1 cellular context compared by ENCODE assay signal in the genomic region with DNA sequence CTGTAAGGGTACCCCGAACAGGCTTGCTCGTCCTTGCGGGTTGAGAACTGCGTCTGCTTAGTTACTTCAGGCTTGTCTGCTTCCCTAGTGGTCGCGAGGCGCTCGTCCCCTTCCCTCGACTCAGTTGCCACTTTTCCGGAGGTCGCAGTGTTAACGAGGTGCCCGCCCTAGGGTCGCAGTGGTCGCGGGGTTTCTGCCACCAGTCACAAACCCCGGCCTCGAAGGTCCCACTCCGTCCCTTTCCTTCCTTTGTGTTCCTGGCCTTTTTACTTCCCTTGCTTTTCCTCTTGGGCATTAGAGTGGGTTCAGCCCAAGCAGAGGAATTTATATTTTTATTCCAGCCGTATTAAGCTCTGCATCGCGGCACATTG.
TF ChIP-seq lines count a peak whose summit lies in the region.

No MANE protein-coding gene starts in this region.

TF ChIP-seq in HepG2, 621 proteins besides CTCF, POLR2A, EP300 and RAD21 (continued from another document and continues in another):
- TF ChIP-seq, protein P1, sequence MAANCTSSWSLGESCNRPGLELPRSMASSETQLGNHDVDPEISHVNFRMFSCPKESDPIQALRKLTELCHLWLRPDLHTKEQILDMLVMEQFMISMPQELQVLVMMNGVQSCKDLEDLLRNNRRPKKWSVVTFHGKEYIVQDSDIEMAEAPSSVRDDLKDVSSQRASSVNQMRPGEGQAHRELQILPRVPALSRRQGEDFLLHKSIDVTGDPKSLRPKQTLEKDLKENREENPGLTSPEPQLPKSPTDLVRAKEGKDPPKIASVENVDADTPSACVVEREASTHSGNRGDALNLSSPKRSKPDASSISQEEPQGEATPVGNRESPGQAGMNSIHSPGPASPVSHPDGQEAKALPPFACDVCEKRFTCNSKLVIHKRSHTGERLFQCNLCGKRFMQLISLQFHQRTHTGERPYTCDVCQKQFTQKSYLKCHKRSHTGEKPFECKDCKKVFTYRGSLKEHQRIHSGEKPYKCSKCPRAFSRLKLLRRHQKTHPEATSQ (CRISPR knock-in tag; IDR thresholded peaks at IDR 0.05; ENCODE audit: borderline replicate concordance) = no peak
- TF ChIP-seq, protein P2, sequence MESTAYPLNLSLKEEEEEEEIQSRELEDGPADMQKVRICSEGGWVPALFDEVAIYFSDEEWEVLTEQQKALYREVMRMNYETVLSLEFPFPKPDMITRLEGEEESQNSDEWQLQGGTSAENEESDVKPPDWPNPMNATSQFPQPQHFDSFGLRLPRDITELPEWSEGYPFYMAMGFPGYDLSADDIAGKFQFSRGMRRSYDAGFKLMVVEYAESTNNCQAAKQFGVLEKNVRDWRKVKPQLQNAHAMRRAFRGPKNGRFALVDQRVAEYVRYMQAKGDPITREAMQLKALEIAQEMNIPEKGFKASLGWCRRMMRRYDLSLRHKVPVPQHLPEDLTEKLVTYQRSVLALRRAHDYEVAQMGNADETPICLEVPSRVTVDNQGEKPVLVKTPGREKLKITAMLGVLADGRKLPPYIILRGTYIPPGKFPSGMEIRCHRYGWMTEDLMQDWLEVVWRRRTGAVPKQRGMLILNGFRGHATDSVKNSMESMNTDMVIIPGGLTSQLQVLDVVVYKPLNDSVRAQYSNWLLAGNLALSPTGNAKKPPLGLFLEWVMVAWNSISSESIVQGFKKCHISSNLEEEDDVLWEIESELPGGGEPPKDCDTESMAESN (CRISPR knock-in tag; conservative IDR thresholded peaks at IDR 0.05) = peak; percentile 10; the same call in 1 of the 2 replicates
- TF ChIP-seq ZNF160 (CRISPR knock-in tag; IDR thresholded peaks at IDR 0.05) (no peak), ZNF263 (CRISPR knock-in tag; IDR thresholded peaks at IDR 0.05) (no peak), ZNF180 (CRISPR knock-in tag; IDR thresholded peaks at IDR 0.05; ENCODE audit: borderline replicate concordance, low read depth) (no peak), SRSF4 (IDR thresholded peaks at IDR 0.05; ENCODE audit: low read depth, low read length, poor library complexity, severe bottlenecking) (no peak), ARNTL (CRISPR knock-in tag; IDR thresholded peaks at IDR 0.05) (no peak), ARID2 (CRISPR knock-in tag; IDR thresholded peaks at IDR 0.05; ENCODE audit: borderline replicate concordance) (no peak), ZNF839 (CRISPR knock-in tag; IDR thresholded peaks at IDR 0.05; ENCODE audit: borderline replicate concordance) (peak; percentile 8; the same call in 1 of the 2 replicates), HOXA5 (CRISPR knock-in tag; IDR thresholded peaks at IDR 0.05) (no peak), ZNF230 (CRISPR knock-in tag; IDR thresholded peaks at IDR 0.05) (no peak), NAIF1 (CRISPR knock-in tag; IDR thresholded peaks at IDR 0.05; ENCODE audit: borderline replicate concordance) (no peak), ZNF256 (CRISPR knock-in tag; conservative IDR thresholded peaks at IDR 0.05) (no peak), RBM39 (IDR thresholded peaks at IDR 0.05; ENCODE audit: low read depth, low read length, poor library complexity, severe bottlenecking) (no peak), CHD2 (IDR thresholded peaks at IDR 0.05; ENCODE audit: low read depth, low read length) (no peak), CCAR2 (optimal IDR thresholded peaks at IDR 0.05; ENCODE audit: low read depth, low read length) (no peak), ZNF619 (CRISPR knock-in tag; IDR thresholded peaks at IDR 0.05) (peak; percentile 45; the same call in 1 of the 2 replicates), MIER3 (CRISPR knock-in tag; IDR thresholded peaks at IDR 0.05; ENCODE audit: borderline replicate concordance) (no peak), MXD4 (CRISPR knock-in tag; IDR thresholded peaks at IDR 0.05) (0 out of 2 replicates have a peak, but pooled peaks have one; percentile 15), ZNF616 (CRISPR knock-in tag; IDR thresholded peaks at IDR 0.05; ENCODE audit: low read depth) (no peak), ZNF546 (CRISPR knock-in tag; conservative IDR thresholded peaks at IDR 0.05) (no peak), SMARCC2 (IDR thresholded peaks at IDR 0.05) (no peak), KMT2B (CRISPR knock-in tag; IDR thresholded peaks at IDR 0.05) (no peak; the same call in 1 of the 2 replicates), POLR2G (IDR thresholded peaks at IDR 0.05; ENCODE audit: low read depth, low read length) (no peak), SMC3 (IDR thresholded peaks at IDR 0.05; ENCODE audit: low read length) (no peak), HDAC6 (IDR thresholded peaks at IDR 0.05; ENCODE audit: low read depth, low read length) (no peak)
- TF ChIP-seq, protein P3, sequence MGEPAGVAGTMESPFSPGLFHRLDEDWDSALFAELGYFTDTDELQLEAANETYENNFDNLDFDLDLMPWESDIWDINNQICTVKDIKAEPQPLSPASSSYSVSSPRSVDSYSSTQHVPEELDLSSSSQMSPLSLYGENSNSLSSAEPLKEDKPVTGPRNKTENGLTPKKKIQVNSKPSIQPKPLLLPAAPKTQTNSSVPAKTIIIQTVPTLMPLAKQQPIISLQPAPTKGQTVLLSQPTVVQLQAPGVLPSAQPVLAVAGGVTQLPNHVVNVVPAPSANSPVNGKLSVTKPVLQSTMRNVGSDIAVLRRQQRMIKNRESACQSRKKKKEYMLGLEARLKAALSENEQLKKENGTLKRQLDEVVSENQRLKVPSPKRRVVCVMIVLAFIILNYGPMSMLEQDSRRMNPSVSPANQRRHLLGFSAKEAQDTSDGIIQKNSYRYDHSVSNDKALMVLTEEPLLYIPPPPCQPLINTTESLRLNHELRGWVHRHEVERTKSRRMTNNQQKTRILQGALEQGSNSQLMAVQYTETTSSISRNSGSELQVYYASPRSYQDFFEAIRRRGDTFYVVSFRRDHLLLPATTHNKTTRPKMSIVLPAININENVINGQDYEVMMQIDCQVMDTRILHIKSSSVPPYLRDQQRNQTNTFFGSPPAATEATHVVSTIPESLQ (CRISPR knock-in tag; conservative IDR thresholded peaks at IDR 0.05) = no peak
- TF ChIP-seq, protein P4, sequence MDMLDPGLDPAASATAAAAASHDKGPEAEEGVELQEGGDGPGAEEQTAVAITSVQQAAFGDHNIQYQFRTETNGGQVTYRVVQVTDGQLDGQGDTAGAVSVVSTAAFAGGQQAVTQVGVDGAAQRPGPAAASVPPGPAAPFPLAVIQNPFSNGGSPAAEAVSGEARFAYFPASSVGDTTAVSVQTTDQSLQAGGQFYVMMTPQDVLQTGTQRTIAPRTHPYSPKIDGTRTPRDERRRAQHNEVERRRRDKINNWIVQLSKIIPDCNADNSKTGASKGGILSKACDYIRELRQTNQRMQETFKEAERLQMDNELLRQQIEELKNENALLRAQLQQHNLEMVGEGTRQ (IDR thresholded peaks at IDR 0.05; ENCODE audit: low read depth, low read length) = 0 out of 2 replicates have a peak, but pooled peaks have one; percentile 14
- TF ChIP-seq, protein P4 (CRISPR knock-in tag; IDR thresholded peaks at IDR 0.05; ENCODE audit: borderline replicate concordance) = no peak
- TF ChIP-seq, protein P5, sequence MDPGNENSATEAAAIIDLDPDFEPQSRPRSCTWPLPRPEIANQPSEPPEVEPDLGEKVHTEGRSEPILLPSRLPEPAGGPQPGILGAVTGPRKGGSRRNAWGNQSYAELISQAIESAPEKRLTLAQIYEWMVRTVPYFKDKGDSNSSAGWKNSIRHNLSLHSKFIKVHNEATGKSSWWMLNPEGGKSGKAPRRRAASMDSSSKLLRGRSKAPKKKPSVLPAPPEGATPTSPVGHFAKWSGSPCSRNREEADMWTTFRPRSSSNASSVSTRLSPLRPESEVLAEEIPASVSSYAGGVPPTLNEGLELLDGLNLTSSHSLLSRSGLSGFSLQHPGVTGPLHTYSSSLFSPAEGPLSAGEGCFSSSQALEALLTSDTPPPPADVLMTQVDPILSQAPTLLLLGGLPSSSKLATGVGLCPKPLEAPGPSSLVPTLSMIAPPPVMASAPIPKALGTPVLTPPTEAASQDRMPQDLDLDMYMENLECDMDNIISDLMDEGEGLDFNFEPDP (CRISPR knock-in tag; conservative IDR thresholded peaks at IDR 0.05) = no peak
- TF ChIP-seq, protein P6, sequence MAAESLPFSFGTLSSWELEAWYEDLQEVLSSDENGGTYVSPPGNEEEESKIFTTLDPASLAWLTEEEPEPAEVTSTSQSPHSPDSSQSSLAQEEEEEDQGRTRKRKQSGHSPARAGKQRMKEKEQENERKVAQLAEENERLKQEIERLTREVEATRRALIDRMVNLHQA (CRISPR knock-in tag; IDR thresholded peaks at IDR 0.05) = no peak
- TF ChIP-seq, protein P7, sequence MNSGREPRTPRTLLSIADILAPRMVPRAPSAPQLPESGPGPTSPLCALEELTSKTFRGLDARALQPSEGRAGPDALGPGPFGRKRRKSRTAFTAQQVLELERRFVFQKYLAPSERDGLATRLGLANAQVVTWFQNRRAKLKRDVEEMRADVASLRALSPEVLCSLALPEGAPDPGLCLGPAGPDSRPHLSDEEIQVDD (CRISPR knock-in tag; IDR thresholded peaks at IDR 0.05; ENCODE audit: borderline replicate concordance) = peak; percentile 1; the same call in 1 of the 2 replicates
- TF ChIP-seq, protein P8, sequence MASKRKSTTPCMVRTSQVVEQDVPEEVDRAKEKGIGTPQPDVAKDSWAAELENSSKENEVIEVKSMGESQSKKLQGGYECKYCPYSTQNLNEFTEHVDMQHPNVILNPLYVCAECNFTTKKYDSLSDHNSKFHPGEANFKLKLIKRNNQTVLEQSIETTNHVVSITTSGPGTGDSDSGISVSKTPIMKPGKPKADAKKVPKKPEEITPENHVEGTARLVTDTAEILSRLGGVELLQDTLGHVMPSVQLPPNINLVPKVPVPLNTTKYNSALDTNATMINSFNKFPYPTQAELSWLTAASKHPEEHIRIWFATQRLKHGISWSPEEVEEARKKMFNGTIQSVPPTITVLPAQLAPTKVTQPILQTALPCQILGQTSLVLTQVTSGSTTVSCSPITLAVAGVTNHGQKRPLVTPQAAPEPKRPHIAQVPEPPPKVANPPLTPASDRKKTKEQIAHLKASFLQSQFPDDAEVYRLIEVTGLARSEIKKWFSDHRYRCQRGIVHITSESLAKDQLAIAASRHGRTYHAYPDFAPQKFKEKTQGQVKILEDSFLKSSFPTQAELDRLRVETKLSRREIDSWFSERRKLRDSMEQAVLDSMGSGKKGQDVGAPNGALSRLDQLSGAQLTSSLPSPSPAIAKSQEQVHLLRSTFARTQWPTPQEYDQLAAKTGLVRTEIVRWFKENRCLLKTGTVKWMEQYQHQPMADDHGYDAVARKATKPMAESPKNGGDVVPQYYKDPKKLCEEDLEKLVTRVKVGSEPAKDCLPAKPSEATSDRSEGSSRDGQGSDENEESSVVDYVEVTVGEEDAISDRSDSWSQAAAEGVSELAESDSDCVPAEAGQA (IDR thresholded peaks at IDR 0.05; ENCODE audit: low read depth) = no peak
- TF ChIP-seq, protein P8 (CRISPR knock-in tag; IDR thresholded peaks at IDR 0.05; ENCODE audit: borderline replicate concordance) = no peak
- TF ChIP-seq, protein P9, sequence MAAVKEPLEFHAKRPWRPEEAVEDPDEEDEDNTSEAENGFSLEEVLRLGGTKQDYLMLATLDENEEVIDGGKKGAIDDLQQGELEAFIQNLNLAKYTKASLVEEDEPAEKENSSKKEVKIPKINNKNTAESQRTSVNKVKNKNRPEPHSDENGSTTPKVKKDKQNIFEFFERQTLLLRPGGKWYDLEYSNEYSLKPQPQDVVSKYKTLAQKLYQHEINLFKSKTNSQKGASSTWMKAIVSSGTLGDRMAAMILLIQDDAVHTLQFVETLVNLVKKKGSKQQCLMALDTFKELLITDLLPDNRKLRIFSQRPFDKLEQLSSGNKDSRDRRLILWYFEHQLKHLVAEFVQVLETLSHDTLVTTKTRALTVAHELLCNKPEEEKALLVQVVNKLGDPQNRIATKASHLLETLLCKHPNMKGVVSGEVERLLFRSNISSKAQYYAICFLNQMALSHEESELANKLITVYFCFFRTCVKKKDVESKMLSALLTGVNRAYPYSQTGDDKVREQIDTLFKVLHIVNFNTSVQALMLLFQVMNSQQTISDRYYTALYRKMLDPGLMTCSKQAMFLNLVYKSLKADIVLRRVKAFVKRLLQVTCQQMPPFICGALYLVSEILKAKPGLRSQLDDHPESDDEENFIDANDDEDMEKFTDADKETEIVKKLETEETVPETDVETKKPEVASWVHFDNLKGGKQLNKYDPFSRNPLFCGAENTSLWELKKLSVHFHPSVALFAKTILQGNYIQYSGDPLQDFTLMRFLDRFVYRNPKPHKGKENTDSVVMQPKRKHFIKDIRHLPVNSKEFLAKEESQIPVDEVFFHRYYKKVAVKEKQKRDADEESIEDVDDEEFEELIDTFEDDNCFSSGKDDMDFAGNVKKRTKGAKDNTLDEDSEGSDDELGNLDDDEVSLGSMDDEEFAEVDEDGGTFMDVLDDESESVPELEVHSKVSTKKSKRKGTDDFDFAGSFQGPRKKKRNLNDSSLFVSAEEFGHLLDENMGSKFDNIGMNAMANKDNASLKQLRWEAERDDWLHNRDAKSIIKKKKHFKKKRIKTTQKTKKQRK (IDR thresholded peaks at IDR 0.05; ENCODE audit: low read length) = no peak
- TF ChIP-seq, protein P10, sequence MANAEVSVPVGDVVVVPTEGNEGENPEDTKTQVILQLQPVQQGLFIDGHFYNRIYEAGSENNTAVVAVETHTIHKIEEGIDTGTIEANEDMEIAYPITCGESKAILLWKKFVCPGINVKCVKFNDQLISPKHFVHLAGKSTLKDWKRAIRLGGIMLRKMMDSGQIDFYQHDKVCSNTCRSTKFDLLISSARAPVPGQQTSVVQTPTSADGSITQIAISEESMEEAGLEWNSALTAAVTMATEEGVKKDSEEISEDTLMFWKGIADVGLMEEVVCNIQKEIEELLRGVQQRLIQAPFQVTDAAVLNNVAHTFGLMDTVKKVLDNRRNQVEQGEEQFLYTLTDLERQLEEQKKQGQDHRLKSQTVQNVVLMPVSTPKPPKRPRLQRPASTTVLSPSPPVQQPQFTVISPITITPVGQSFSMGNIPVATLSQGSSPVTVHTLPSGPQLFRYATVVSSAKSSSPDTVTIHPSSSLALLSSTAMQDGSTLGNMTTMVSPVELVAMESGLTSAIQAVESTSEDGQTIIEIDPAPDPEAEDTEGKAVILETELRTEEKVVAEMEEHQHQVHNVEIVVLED (CRISPR knock-in tag; IDR thresholded peaks at IDR 0.05; ENCODE audit: borderline replicate concordance) = no peak
